Comparison of ENCODE assay signal across 1 cellular context in genomic region chr17:42463976-42464400, GRCh38.
TF ChIP-seq lines count a peak whose summit lies in the region.

No MANE protein-coding gene starts in this region.

TF ChIP-seq in HepG2, 621 proteins besides CTCF, POLR2A, EP300 and RAD21 (continued from another document and continues in another):
- TF ChIP-seq ISL2 (CRISPR knock-in tag; IDR thresholded peaks at IDR 0.05) (0 out of 2 replicates have a peak, but pooled peaks have one; percentile 21), CREB3 (CRISPR knock-in tag; IDR thresholded peaks at IDR 0.05) (0 out of 2 replicates have a peak, but pooled peaks have one; percentile 52), SOX6 (IDR thresholded peaks at IDR 0.05) (no peak), SOX6 (CRISPR knock-in tag; IDR thresholded peaks at IDR 0.05) (peak; percentile 68), GFI1 (CRISPR knock-in tag; IDR thresholded peaks at IDR 0.05; ENCODE audit: borderline replicate concordance) (peak; percentile 88), CENPT (CRISPR knock-in tag; IDR thresholded peaks at IDR 0.05; ENCODE audit: low read depth) (no peak), PPARG (CRISPR knock-in tag; conservative IDR thresholded peaks at IDR 0.05) (peak; percentile 61; the same call in 1 of the 2 replicates), GATA4 (IDR thresholded peaks at IDR 0.05; ENCODE audit: borderline replicate concordance, low read depth) (no peak), ZNF775 (CRISPR knock-in tag; IDR thresholded peaks at IDR 0.05; ENCODE audit: borderline replicate concordance) (no peak), ARID3A (IDR thresholded peaks at IDR 0.05; ENCODE audit: low read depth, low read length) (0 out of 2 replicates have a peak, but pooled peaks have one; percentile 18), NFE2L2 (IDR thresholded peaks at IDR 0.05; ENCODE audit: low read length) (peak; percentile 31; the same call in 1 of the 2 replicates), HMG20A (CRISPR knock-in tag; IDR thresholded peaks at IDR 0.05; ENCODE audit: borderline replicate concordance) (peak; percentile 36; the same call in 1 of the 2 replicates), NFE2 (CRISPR knock-in tag; IDR thresholded peaks at IDR 0.05) (0 out of 2 replicates have a peak, but pooled peaks have one; percentile 39), CREM (IDR thresholded peaks at IDR 0.05) (no peak; the same call in 1 of the 2 replicates), CREM (CRISPR knock-in tag; IDR thresholded peaks at IDR 0.05) (no peak), PAXIP1 (CRISPR knock-in tag; conservative IDR thresholded peaks at IDR 0.05) (peak; percentile 85), HNRNPK (IDR thresholded peaks at IDR 0.05; ENCODE audit: low read depth, low read length, poor library complexity, severe bottlenecking) (no peak), SNAPC2 (CRISPR knock-in tag; IDR thresholded peaks at IDR 0.05) (0 out of 2 replicates have a peak, but pooled peaks have one; percentile 59), ZNF556 (CRISPR knock-in tag; IDR thresholded peaks at IDR 0.05; ENCODE audit: borderline replicate concordance) (no peak), RXRB (CRISPR knock-in tag; IDR thresholded peaks at IDR 0.05; ENCODE audit: borderline replicate concordance) (peak; percentile 53; the same call in 1 of the 2 replicates), ETV5 (CRISPR knock-in tag; IDR thresholded peaks at IDR 0.05; ENCODE audit: borderline replicate concordance) (peak; percentile 13; the same call in 1 of the 2 replicates), SMAD3 (CRISPR knock-in tag; IDR thresholded peaks at IDR 0.05) (0 out of 2 replicates have a peak, but pooled peaks have one; percentile 44), ZNF781 (CRISPR knock-in tag; IDR thresholded peaks at IDR 0.05; ENCODE audit: borderline replicate concordance, not compliant biosample characterization) (no peak), HDAC2 (CRISPR knock-in tag; IDR thresholded peaks at IDR 0.05) (peak; percentile 78), ZSCAN20 (CRISPR knock-in tag; IDR thresholded peaks at IDR 0.05; ENCODE audit: borderline replicate concordance) (peak; percentile 94; the same call in 1 of the 2 replicates), DRAP1 (CRISPR knock-in tag; IDR thresholded peaks at IDR 0.05) (0 out of 2 replicates have a peak, but pooled peaks have one; percentile 30), MIXL1 (CRISPR knock-in tag; IDR thresholded peaks at IDR 0.05) (peak; percentile 79; the same call in 1 of the 2 replicates), RCOR2 (CRISPR knock-in tag; IDR thresholded peaks at IDR 0.05) (peak; percentile 76; the same call in 1 of the 2 replicates), THRA (CRISPR knock-in tag; IDR thresholded peaks at IDR 0.05; ENCODE audit: borderline replicate concordance) (peak; percentile 54; the same call in 1 of the 2 replicates), SIX1 (CRISPR knock-in tag; IDR thresholded peaks at IDR 0.05; ENCODE audit: borderline replicate concordance) (peak; percentile 28; the same call in 1 of the 2 replicates), ZNF552 (CRISPR knock-in tag; IDR thresholded peaks at IDR 0.05; ENCODE audit: borderline replicate concordance) (no peak), NFYC (CRISPR knock-in tag; IDR thresholded peaks at IDR 0.05) (no peak), DNMT1 (CRISPR knock-in tag; IDR thresholded peaks at IDR 0.05) (no peak), ZNF253 (CRISPR knock-in tag; IDR thresholded peaks at IDR 0.05; ENCODE audit: borderline replicate concordance) (no peak), HDAC1 (CRISPR knock-in tag; IDR thresholded peaks at IDR 0.05) (peak; percentile 33; the same call in 1 of the 2 replicates), JUND (CRISPR knock-in tag; IDR thresholded peaks at IDR 0.05) (no peak), CSRNP2 (CRISPR knock-in tag; conservative IDR thresholded peaks at IDR 0.05; ENCODE audit: low read depth) (no peak), ZNF549 (CRISPR knock-in tag; IDR thresholded peaks at IDR 0.05) (peak; percentile 88; the same call in 1 of the 2 replicates), HNF4G (IDR thresholded peaks at IDR 0.05; ENCODE audit: borderline replicate concordance, low read depth, low read length) (peak; percentile 97), HNF4G (CRISPR knock-in tag; IDR thresholded peaks at IDR 0.05; ENCODE audit: borderline replicate concordance, low read depth) (peak; percentile 78; the same call in 1 of the 2 replicates), ZBTB3 (CRISPR knock-in tag; IDR thresholded peaks at IDR 0.05; ENCODE audit: borderline replicate concordance, low read depth) (no peak), FOXA3 (CRISPR knock-in tag; IDR thresholded peaks at IDR 0.05) (peak; percentile 77), ZGPAT (CRISPR knock-in tag; IDR thresholded peaks at IDR 0.05) (peak; percentile 82), ZNF569 (CRISPR knock-in tag; IDR thresholded peaks at IDR 0.05; ENCODE audit: borderline replicate concordance) (no peak), RARA (CRISPR knock-in tag; IDR thresholded peaks at IDR 0.05) (peak; percentile 53; the same call in 1 of the 2 replicates), ZNF136 (CRISPR knock-in tag; IDR thresholded peaks at IDR 0.05; ENCODE audit: low read depth) (no peak), ZKSCAN8 (CRISPR knock-in tag; IDR thresholded peaks at IDR 0.05; ENCODE audit: borderline replicate concordance) (0 out of 2 replicates have a peak, but pooled peaks have one; percentile 20), TARDBP (CRISPR knock-in tag; IDR thresholded peaks at IDR 0.05) (peak; percentile 43; the same call in 1 of the 2 replicates), HNF4A (CRISPR knock-in tag; IDR thresholded peaks at IDR 0.05) (peak; percentile 93), ATF6 (CRISPR knock-in tag; conservative IDR thresholded peaks at IDR 0.05) (0 out of 2 replicates have a peak, but pooled peaks have one; percentile 73), SIN3A (IDR thresholded peaks at IDR 0.05; ENCODE audit: borderline replicate concordance, low read depth, low read length) (no peak)
